6 cellular contexts compared by ENCODE assay signal in genomic region chr10:89168354-89168753, GRCh38. TPM values are rescaled to one million over a fixed set of nuclear protein-coding genes. Genes with fewer than 3 reads are reported as not detected.
"Had no signal": no experiment of that assay in that cellular context is flagged by ENCODE, and none has a peak within 500 bp of the region (broad histone marks: within the 10 kb centered on the region; RNA-seq: fewer than 3 reads in every experiment).

No MANE protein-coding gene starts in this region.

RNA-seq across cellular contexts. Expression of gene CH25H, which starts 38.8 kb away (rescaled TPM):
- total RNA-seq: NCI-H460, OCI-LY7, PC-3, PC-9, SK-MEL-5 had no signal
- polyA plus RNA-seq: SK-N-SH had no signal
